13 cellular contexts compared by ENCODE assay signal in the genomic region with DNA sequence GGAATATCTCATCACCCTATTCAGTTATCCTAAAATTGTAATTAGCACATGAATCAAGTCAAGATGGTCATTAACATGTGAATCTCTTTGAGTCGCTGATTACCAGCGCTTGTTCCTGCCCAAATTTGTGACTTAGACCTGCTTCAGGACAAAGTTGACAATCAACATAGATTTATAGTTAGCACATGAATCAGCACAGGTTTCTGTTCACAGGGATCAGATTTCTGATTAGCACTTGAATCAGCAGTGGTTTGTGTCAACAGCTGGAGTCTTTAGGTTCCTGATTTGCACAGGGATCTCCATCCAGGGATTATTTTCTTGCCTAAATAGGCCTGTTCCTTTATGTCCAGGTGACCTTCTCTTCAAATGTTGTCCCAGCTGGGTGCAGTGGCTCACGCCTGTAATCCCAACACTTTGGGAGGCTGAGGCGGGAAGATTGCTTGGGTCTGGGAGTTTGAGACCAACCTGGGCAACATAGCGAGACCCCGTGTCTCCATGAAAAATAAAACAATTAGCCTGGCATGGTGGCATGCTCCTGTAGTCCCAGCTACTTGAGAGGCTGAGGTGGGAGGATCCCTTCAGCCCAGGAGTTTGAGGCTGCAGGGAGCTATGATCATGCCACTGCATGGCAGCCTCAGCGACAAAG. TPM values are rescaled to one million over a fixed set of nuclear protein-coding genes. Genes with fewer than 3 reads are reported as not detected.
DNase-seq lines count a peak whose midpoint lies in the region; ATAC-seq and TF ChIP-seq lines count a peak whose summit lies in the region.
"Had no signal": no experiment of that assay in that cellular context is flagged by ENCODE, and none has a peak within 500 bp of the region (broad histone marks: within the 10 kb centered on the region; RNA-seq: fewer than 3 reads in every experiment).

No MANE protein-coding gene starts in this region.

- RAD21 ChIA-PET in HCT116 (lab: Charles Lee; ENCODE audit: low non-redundant PET in 1 of 2, low total read pairs in 2 of 2, uncharacterized antibody in 2 of 2, unreplicated experiment in 2 of 2): interaction anchor here in 1 of 2 experiments (1.8 kb wide), 1 partner anchor 50 kb away, joined by 16 read pairs; no protein-coding TSS in a partner anchor

- H3K9me3 Mint-ChIP-seq in Calu3 (ENCODE audit: low read depth, unreplicated experiment): no peaks in the 10 kb centered on the region
- peaks cover 0 to under 1% (median 0%) of the 10 kb centered on the region in 11 donors for H3K9me3 Mint-ChIP-seq in naive thymus-derived CD4-positive, alpha-beta T cell
- H3K9me3 Mint-ChIP-seq: activated CD4-positive, alpha-beta T cell treated with anti-CD3 and anti-CD28 coated beads, Interleukin-2, amount 10 ng/mL, durations not matched to agents 7 days and 5 days had no signal

- no TSS peak for BruUV-seq in Calu3 (replicated peaks; lab: Mats Ljungman, UMichigan)
- no TSS peak for BruUV-seq in HCT116 (replicated peaks; lab: Mats Ljungman, UMichigan)

- H3K4me1 ChIP-seq in HCT116 (ENCODE audit: control insufficient read depth in 1 of 2, insufficient read depth in 2 of 2, low read length in 2 of 2): peaks cover 17 to 31% of the 10 kb centered on the region in 2 experiments; a peak in 3 of 4 replicates
- H3K4me1 ChIP-seq in naive thymus-derived CD4-positive, alpha-beta T cell (ENCODE audit: control insufficient read depth in 2 of 2, insufficient read depth in 2 of 2, low read length in 2 of 2): peaks cover 41 to 52% of the 10 kb centered on the region in 2 donors

- H3K36me3 Mint-ChIP-seq in Calu3 (ENCODE audit: insufficient read depth, unreplicated experiment): peaks cover 13% of the 10 kb centered on the region
- H3K36me3 Mint-ChIP-seq in naive thymus-derived CD4-positive, alpha-beta T cell: peaks cover 0 to 5% (median 0%) of the 10 kb centered on the region in 5 donors

- DNase-seq in Calu3 (no peak), HCT116 (ENCODE audit: low read depth, low spot score) (no peak), epidermal melanocyte (ENCODE audit: insufficient read length, low spot score) (no peak), NCI-H69 (lab: John Stamatoyannopoulos, UW) (no peak)
- no peak for DNase-seq in naive thymus-derived CD4-positive, alpha-beta T cell

- peaks cover 19% of the 10 kb centered on the region for H3K4me1 Mint-ChIP-seq in Calu3 (ENCODE audit: low read depth, unreplicated experiment)
- H3K4me1 Mint-ChIP-seq in naive thymus-derived CD4-positive, alpha-beta T cell: peaks cover 26 to 57% (median 44%) of the 10 kb centered on the region in 7 donors

- H3K36me3 ChIP-seq in HCT116 (ENCODE audit: control insufficient read depth in 1 of 2, insufficient read depth in 2 of 2, low read length in 2 of 2) (no peaks in the 10 kb centered on the region), SU-DHL-6 (ENCODE audit: low read length) (no peaks in the 10 kb centered on the region)
- H3K36me3 ChIP-seq in naive thymus-derived CD4-positive, alpha-beta T cell (ENCODE audit: control insufficient read depth in 2 of 3, insufficient read depth in 3 of 3, low read length in 3 of 3): no peaks in the 10 kb centered on the region
- H3K36me3 ChIP-seq: stomach had no signal

- peak overlapping the region; percentile 46 for H3K27ac Mint-ChIP-seq in Calu3 (ENCODE audit: unreplicated experiment)
- H3K27ac Mint-ChIP-seq in naive thymus-derived CD4-positive, alpha-beta T cell: peak overlapping the region in 3 of 9 donors; percentile 88 to 98 (median 90)
- H3K27ac Mint-ChIP-seq: activated CD4-positive, alpha-beta T cell treated with anti-CD3 and anti-CD28 coated beads, Interleukin-2, amount 10 ng/mL, durations not matched to agents 7 days and 5 days had no signal

- CTCF ChIA-PET in Calu3 (lab: Charles Lee) (interaction anchor here (0.6 to 2.0 kb wide), 6 partner anchors 32 to 240 kb away, joined by 3 to 20 read pairs (median 5); partner anchors contain the start of gene LIN37), HCT116 (lab: Charles Lee) (interaction anchor here (0.6 to 1.7 kb wide), 6 partner anchors 24 to 187 kb away, joined by 3 to 11 read pairs (median 3); partner anchors contain the start of genes PSENEN, THAP8 and U2AF1L4)
- CTCF ChIA-PET in naive thymus-derived CD4-positive, alpha-beta T cell (lab: Charles Lee): interaction anchor here (0.9 to 2.9 kb wide), 5 partner anchors 32 to 239 kb away, joined by 3 to 52 read pairs (median 3); partner anchors contain the start of gene NFKBID

- H3K9me3 ChIP-seq in HCT116 (ENCODE audit: control insufficient read depth in 1 of 2, insufficient read depth in 1 of 2, low read depth in 1 of 2, low read length in 2 of 2) (no peaks in the 10 kb centered on the region), SU-DHL-6 (ENCODE audit: insufficient read depth, low read length) (no peaks in the 10 kb centered on the region)
- H3K9me3 ChIP-seq in naive thymus-derived CD4-positive, alpha-beta T cell (ENCODE audit: control insufficient read depth in 2 of 3, low read length in 3 of 3): no peaks in the 10 kb centered on the region
- H3K9me3 ChIP-seq: stomach had no signal

- H4K20me1 ChIP-seq in HCT116 (ENCODE audit: insufficient read depth) (no peaks in the 10 kb centered on the region), SU-DHL-6 (ENCODE audit: low read depth, low read length) (no peaks in the 10 kb centered on the region)

- H3K4me2 ChIP-seq in HCT116 (ENCODE audit: low read length) (peak overlapping the region; percentile 54), SU-DHL-6 (ENCODE audit: low read depth, low read length, poor library complexity, severe bottlenecking) (peak overlapping the region; percentile 49)

- H3K9ac ChIP-seq in HCT116 (ENCODE audit: low read length) (0 out of 2 replicates have a peak overlapping the region, but pooled peaks have one; percentile 3), SU-DHL-6 (ENCODE audit: low read length) (peak overlapping the region; percentile 27; the same call in 1 of the 2 replicates)

- H3K4me3 ChIP-seq in HCT116 (replicated peaks in 1 of 2; ENCODE audit: low read depth in 1 of 2, low read length in 2 of 2) (peak overlapping the region in 1 of 2 experiments; percentile 13; a peak in 1 of 4 replicates), SU-DHL-6 (ENCODE audit: insufficient read depth, low read length, poor library complexity, severe bottlenecking) (no peak overlapping the region)
- no peak overlapping the region for H3K4me3 ChIP-seq in naive thymus-derived CD4-positive, alpha-beta T cell (ENCODE audit: low read length)
- H3K4me3 ChIP-seq: stomach had no signal

- peaks cover 12% of the 10 kb centered on the region for H3F3A ChIP-seq in SU-DHL-6 (ENCODE audit: insufficient read depth)

- POLR2A ChIA-PET in HCT116 (lab: Charles Lee): no interaction called here
- POLR2A ChIA-PET in naive thymus-derived CD4-positive, alpha-beta T cell (lab: Charles Lee): interaction anchor here (0.8 to 4.4 kb wide), 10 partner anchors 19 to 218 kb away, joined by 3 to 49 read pairs (median 8); partner anchors contain the start of gene NFKBID

- H3K79me2 ChIP-seq in HCT116 (ENCODE audit: insufficient read depth, low read length) (peaks cover 9% of the 10 kb centered on the region), SU-DHL-6 (ENCODE audit: insufficient read depth, low read length) (no peaks in the 10 kb centered on the region)

- TF ChIP-seq CTCF in Calu3 (IDR thresholded peaks at IDR 0.05; ENCODE audit: unreplicated experiment) (no peak), HCT116 (IDR thresholded peaks at IDR 0.05 in 2 of 3, conservative IDR thresholded peaks at IDR 0.05 in 1 of 3; ENCODE audit: borderline replicate concordance in 1 of 3, insufficient read depth in 1 of 3, low read depth in 2 of 3, low read length in 2 of 3) (no peak), SU-DHL-6 (IDR thresholded peaks at IDR 0.05; ENCODE audit: insufficient read depth, low read length, poor library complexity, severe bottlenecking) (no peak)

- no peak overlapping the region for H3K27ac ChIP-seq in HCT116 (ENCODE audit: low read depth, low read length)
- no peak overlapping the region for H3K27ac ChIP-seq in SU-DHL-6 (ENCODE audit: low read depth, low read length)
- H3K27ac ChIP-seq in naive thymus-derived CD4-positive, alpha-beta T cell (ENCODE audit: low read depth, low read length): peak overlapping the region; percentile 44
- H3K27ac ChIP-seq: epithelial cell of prostate had no signal

- H3K4me3 Mint-ChIP-seq in Calu3 (ENCODE audit: low read depth, unreplicated experiment): no peak overlapping the region
- H3K4me3 Mint-ChIP-seq in naive thymus-derived CD4-positive, alpha-beta T cell: no peak overlapping the region

- no peak for TF ChIP-seq RAD21 in HCT116 (IDR thresholded peaks at IDR 0.05; ENCODE audit: low read depth)

- ATAC-seq in HCT116: no peak
- ATAC-seq in naive thymus-derived CD4-positive, alpha-beta T cell: no peak
- no peak for ATAC-seq in HG02840 (IDR thresholded peaks at IDR 0.05; ENCODE audit: low FRiP score, unreplicated experiment)

- H2AFZ ChIP-seq in HCT116 (ENCODE audit: low read depth, low read length, poor library complexity, severe bottlenecking): peak overlapping the region; percentile 87
- peak overlapping the region; percentile 64 for H2AFZ ChIP-seq in SU-DHL-6 (ENCODE audit: low read depth, low read length, severe bottlenecking)

- no peaks in the 10 kb centered on the region for H3K9me2 ChIP-seq in HCT116 (ENCODE audit: insufficient read depth)
- H3K9me2 ChIP-seq in SU-DHL-6 (replicated peaks; ENCODE audit: insufficient read depth, low read length): no peaks in the 10 kb centered on the region

- no peak for TF ChIP-seq POLR2A in HCT116 (IDR thresholded peaks at IDR 0.05; ENCODE audit: borderline replicate concordance, extremely low read depth, insufficient read depth, insufficient read length)

- intact Hi-C loops in Calu3 (cut with micrococcal nuclease; ENCODE audit: unreplicated experiment) (loop anchor here (10.0 kb wide), 1 partner anchor 188 kb away; the partner anchor contains the start of genes IGFLR1, LIN37, PSENEN and U2AF1L4), HCT116 (cut with micrococcal nuclease) (loop anchor here (10.0 kb wide), 1 partner anchor 388 kb away; the partner anchor contains the start of gene TMEM147)
- intact Hi-C loops in naive thymus-derived CD4-positive, alpha-beta T cell (cut with micrococcal nuclease): no loop called here

- no peaks in the 10 kb centered on the region for H3K27me3 ChIP-seq in HCT116 (ENCODE audit: insufficient read depth, low read length)
- no peaks in the 10 kb centered on the region for H3K27me3 ChIP-seq in SU-DHL-6 (ENCODE audit: low read length)
- H3K27me3 ChIP-seq in naive thymus-derived CD4-positive, alpha-beta T cell (ENCODE audit: control insufficient read depth in 2 of 2, insufficient read depth in 2 of 2, low read length in 2 of 2): no peaks in the 10 kb centered on the region

- H3K27me3 Mint-ChIP-seq in Calu3 (ENCODE audit: unreplicated experiment): peaks cover 5% of the 10 kb centered on the region
- no peaks in the 10 kb centered on the region for H3K27me3 Mint-ChIP-seq in naive thymus-derived CD4-positive, alpha-beta T cell
- H3K27me3 Mint-ChIP-seq: activated CD4-positive, alpha-beta T cell treated with anti-CD3 and anti-CD28 coated beads, Interleukin-2, amount 10 ng/mL, durations not matched to agents 7 days and 5 days; activated T-cell treated with anti-CD3 and anti-CD28 coated beads, Interleukin-2, amount 50 U/mL, for 24 hours had no signal

RNA-seq across cellular contexts. Expression of gene LRFN3, which starts 3.8 kb away (rescaled TPM):
- total RNA-seq in Calu3 (2022) (15.2 and 18.5 TPM in 2 replicates), HCT116 (2021; ENCODE audit: unreplicated experiment) (18.8 TPM)
- 15.1 and 15.3 TPM in 2 replicates for polyA plus RNA-seq in HCT116 (2012)
- total RNA-seq in naive thymus-derived CD4-positive, alpha-beta T cell: 10 to 100 TPM in 3 of 5 experiments, 1 to 10 TPM in 2; 5.7 to 14.9 (median 11.6) TPM
- polyA plus RNA-seq in naive thymus-derived CD4-positive, alpha-beta T cell: 1 to 10 TPM; 1.2 to 2.4 TPM

RNA-seq across cellular contexts. Expression of gene TYROBP, which starts 24.3 kb away (rescaled TPM):
- total RNA-seq in Calu3 (2022): not detected in 2 replicates
- total RNA-seq in HCT116 (2021; ENCODE audit: unreplicated experiment): 0.49 TPM
- not detected in 2 replicates for polyA plus RNA-seq in HCT116 (2012)
- 100 to 1,000 TPM in 1 of 5 experiments, 10 to 100 TPM in 3, not detected in 1; 15.1 to 428 (median 35.6) TPM for total RNA-seq in naive thymus-derived CD4-positive, alpha-beta T cell
- polyA plus RNA-seq in naive thymus-derived CD4-positive, alpha-beta T cell: 1 to 10 TPM; 2.3 to 3.7 TPM
- total RNA-seq: activated CD4-positive, alpha-beta T cell treated with anti-CD3 and anti-CD28 coated beads, Interleukin-2, amount 10 ng/mL, durations not matched to agents 7 days and 5 days; G401; LHCN-M2 had no signal

RNA-seq across cellular contexts. Expression of gene HCST, which starts 30.1 kb away (rescaled TPM):
- total RNA-seq in Calu3 (2022) (not detected in 2 replicates), HCT116 (2021; ENCODE audit: unreplicated experiment) (1.2 TPM)
- polyA plus RNA-seq in HCT116 (2012): 0.59 and 1.2 TPM in 2 replicates
- 100 to 1,000 TPM in 3 of 5 experiments, 10 to 100 TPM in 2; 57.4 to 117 (median 113) TPM for total RNA-seq in naive thymus-derived CD4-positive, alpha-beta T cell
- polyA plus RNA-seq in naive thymus-derived CD4-positive, alpha-beta T cell: 100 to 1,000 TPM; 879 to 895 TPM
- total RNA-seq: G401, LHCN-M2 had no signal

RNA-seq across cellular contexts. Expression of gene NFKBID, which starts 32.1 kb away (rescaled TPM):
- total RNA-seq in Calu3 (2022) (14.9 and 15.6 TPM in 2 replicates), HCT116 (2021; ENCODE audit: unreplicated experiment) (13.7 TPM)
- 7.5 and 8.0 TPM in 2 replicates for polyA plus RNA-seq in HCT116 (2012)
- total RNA-seq in naive thymus-derived CD4-positive, alpha-beta T cell: 100 to 1,000 TPM in 1 of 5 experiments, 10 to 100 TPM in 4; 47.8 to 116 (median 57.0) TPM
- polyA plus RNA-seq in naive thymus-derived CD4-positive, alpha-beta T cell: 1 to 10 TPM; 2.4 to 6.5 TPM

Comparison
In these comparisons a context has a peak if more than half of its experiments do, and no peak if none do; other contexts are left out.
1. RNA of gene HCST, which starts 30.1 kb away (total RNA-seq): 57.4 to 117 TPM in naive thymus-derived CD4-positive, alpha-beta T cell; 1.2 TPM in HCT116 (single experiment) and not detected in Calu3; every median in the first group is over 10 times any median in the second.
2. intact Hi-C loops: an anchor here in Calu3 (10.0 kb wide) and HCT116 (10.0 kb wide); none called in naive thymus-derived CD4-positive, alpha-beta T cell.